1 cellular context compared by ENCODE assay signal in genomic region chr7:10973061-10973941, GRCh38.
TF ChIP-seq lines count a peak whose summit lies in the region.

A gene with protein sequence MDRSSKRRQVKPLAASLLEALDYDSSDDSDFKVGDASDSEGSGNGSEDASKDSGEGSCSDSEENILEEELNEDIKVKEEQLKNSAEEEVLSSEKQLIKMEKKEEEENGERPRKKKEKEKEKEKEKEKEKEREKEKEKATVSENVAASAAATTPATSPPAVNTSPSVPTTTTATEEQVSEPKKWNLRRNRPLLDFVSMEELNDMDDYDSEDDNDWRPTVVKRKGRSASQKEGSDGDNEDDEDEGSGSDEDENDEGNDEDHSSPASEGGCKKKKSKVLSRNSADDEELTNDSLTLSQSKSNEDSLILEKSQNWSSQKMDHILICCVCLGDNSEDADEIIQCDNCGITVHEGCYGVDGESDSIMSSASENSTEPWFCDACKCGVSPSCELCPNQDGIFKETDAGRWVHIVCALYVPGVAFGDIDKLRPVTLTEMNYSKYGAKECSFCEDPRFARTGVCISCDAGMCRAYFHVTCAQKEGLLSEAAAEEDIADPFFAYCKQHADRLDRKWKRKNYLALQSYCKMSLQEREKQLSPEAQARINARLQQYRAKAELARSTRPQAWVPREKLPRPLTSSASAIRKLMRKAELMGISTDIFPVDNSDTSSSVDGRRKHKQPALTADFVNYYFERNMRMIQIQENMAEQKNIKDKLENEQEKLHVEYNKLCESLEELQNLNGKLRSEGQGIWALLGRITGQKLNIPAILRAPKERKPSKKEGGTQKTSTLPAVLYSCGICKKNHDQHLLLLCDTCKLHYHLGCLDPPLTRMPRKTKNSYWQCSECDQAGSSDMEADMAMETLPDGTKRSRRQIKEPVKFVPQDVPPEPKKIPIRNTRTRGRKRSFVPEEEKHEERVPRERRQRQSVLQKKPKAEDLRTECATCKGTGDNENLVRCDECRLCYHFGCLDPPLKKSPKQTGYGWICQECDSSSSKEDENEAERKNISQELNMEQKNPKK (plus strand): TSS chr7:10973872. CDS start chr7:10974324, 452 bp downstream.

TF ChIP-seq in HepG2, 621 proteins besides CTCF, POLR2A, EP300 and RAD21 (continued from another document and continues in another):
- TF ChIP-seq ZNF18 (CRISPR knock-in tag; IDR thresholded peaks at IDR 0.05; ENCODE audit: insufficient replicate concordance): peak; percentile 41
- TF ChIP-seq ZZZ3 (CRISPR knock-in tag; IDR thresholded peaks at IDR 0.05; ENCODE audit: borderline replicate concordance): no peak
- no peak for TF ChIP-seq ZNF180 (CRISPR knock-in tag; IDR thresholded peaks at IDR 0.05; ENCODE audit: borderline replicate concordance, low read depth)
- TF ChIP-seq ARID4A (CRISPR knock-in tag; IDR thresholded peaks at IDR 0.05; ENCODE audit: borderline replicate concordance): peak; percentile 63; the same call in 1 of the 2 replicates
- TF ChIP-seq TFDP2 (CRISPR knock-in tag; IDR thresholded peaks at IDR 0.05): no peak; the same call in 1 of the 2 replicates
- TF ChIP-seq, protein P1, sequence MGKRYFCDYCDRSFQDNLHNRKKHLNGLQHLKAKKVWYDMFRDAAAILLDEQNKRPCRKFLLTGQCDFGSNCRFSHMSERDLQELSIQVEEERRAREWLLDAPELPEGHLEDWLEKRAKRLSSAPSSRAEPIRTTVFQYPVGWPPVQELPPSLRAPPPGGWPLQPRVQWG (CRISPR knock-in tag; IDR thresholded peaks at IDR 0.05; ENCODE audit: borderline replicate concordance, low read depth): no peak
- TF ChIP-seq, protein P2, sequence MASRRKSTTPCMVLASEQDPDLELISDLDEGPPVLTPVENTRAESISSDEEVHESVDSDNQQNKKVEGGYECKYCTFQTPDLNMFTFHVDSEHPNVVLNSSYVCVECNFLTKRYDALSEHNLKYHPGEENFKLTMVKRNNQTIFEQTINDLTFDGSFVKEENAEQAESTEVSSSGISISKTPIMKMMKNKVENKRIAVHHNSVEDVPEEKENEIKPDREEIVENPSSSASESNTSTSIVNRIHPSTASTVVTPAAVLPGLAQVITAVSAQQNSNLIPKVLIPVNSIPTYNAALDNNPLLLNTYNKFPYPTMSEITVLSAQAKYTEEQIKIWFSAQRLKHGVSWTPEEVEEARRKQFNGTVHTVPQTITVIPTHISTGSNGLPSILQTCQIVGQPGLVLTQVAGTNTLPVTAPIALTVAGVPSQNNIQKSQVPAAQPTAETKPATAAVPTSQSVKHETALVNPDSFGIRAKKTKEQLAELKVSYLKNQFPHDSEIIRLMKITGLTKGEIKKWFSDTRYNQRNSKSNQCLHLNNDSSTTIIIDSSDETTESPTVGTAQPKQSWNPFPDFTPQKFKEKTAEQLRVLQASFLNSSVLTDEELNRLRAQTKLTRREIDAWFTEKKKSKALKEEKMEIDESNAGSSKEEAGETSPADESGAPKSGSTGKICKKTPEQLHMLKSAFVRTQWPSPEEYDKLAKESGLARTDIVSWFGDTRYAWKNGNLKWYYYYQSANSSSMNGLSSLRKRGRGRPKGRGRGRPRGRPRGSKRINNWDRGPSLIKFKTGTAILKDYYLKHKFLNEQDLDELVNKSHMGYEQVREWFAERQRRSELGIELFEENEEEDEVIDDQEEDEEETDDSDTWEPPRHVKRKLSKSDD (CRISPR knock-in tag; IDR thresholded peaks at IDR 0.05; ENCODE audit: low read depth): no peak
- no peak; the same call in 1 of the 2 replicates for TF ChIP-seq ZNF619 (CRISPR knock-in tag; IDR thresholded peaks at IDR 0.05)
- no peak for TF ChIP-seq MIXL1 (CRISPR knock-in tag; IDR thresholded peaks at IDR 0.05)
- no peak for TF ChIP-seq HNRNPL (IDR thresholded peaks at IDR 0.05; ENCODE audit: low read depth, low read length)
- TF ChIP-seq, protein P3, sequence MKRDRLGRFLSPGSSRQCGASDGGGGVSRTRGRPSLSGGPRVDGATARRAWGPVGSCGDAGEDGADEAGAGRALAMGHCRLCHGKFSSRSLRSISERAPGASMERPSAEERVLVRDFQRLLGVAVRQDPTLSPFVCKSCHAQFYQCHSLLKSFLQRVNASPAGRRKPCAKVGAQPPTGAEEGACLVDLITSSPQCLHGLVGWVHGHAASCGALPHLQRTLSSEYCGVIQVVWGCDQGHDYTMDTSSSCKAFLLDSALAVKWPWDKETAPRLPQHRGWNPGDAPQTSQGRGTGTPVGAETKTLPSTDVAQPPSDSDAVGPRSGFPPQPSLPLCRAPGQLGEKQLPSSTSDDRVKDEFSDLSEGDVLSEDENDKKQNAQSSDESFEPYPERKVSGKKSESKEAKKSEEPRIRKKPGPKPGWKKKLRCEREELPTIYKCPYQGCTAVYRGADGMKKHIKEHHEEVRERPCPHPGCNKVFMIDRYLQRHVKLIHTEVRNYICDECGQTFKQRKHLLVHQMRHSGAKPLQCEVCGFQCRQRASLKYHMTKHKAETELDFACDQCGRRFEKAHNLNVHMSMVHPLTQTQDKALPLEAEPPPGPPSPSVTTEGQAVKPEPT (CRISPR knock-in tag; IDR thresholded peaks at IDR 0.05; ENCODE audit: low read depth): no peak; the same call in 1 of the 2 replicates
- peak; percentile 33; the same call in 1 of the 2 replicates for TF ChIP-seq ARNTL (CRISPR knock-in tag; IDR thresholded peaks at IDR 0.05)
- no peak for TF ChIP-seq SETDB1 (CRISPR knock-in tag; IDR thresholded peaks at IDR 0.05; ENCODE audit: borderline replicate concordance)
- peak; percentile 26; the same call in 1 of the 2 replicates for TF ChIP-seq ZNF543 (CRISPR knock-in tag; IDR thresholded peaks at IDR 0.05)
- TF ChIP-seq ZNF704 (CRISPR knock-in tag; IDR thresholded peaks at IDR 0.05; ENCODE audit: borderline replicate concordance): no peak
- peak; percentile 57 for TF ChIP-seq CREB1 (IDR thresholded peaks at IDR 0.05)
- TF ChIP-seq CREB1 (CRISPR knock-in tag; IDR thresholded peaks at IDR 0.05): peak; percentile 86
- 0 out of 2 replicates have a peak, but pooled peaks have one; percentile 37 for TF ChIP-seq ZNF839 (CRISPR knock-in tag; IDR thresholded peaks at IDR 0.05; ENCODE audit: borderline replicate concordance)
- peak; percentile 63 for TF ChIP-seq CREM (IDR thresholded peaks at IDR 0.05)
- TF ChIP-seq CREM (CRISPR knock-in tag; IDR thresholded peaks at IDR 0.05): no peak
- TF ChIP-seq NBN (conservative IDR thresholded peaks at IDR 0.05): no peak
- TF ChIP-seq ZBTB7B (CRISPR knock-in tag; IDR thresholded peaks at IDR 0.05): 0 out of 2 replicates have a peak, but pooled peaks have one; percentile 41
- TF ChIP-seq CCAR2 (optimal IDR thresholded peaks at IDR 0.05; ENCODE audit: low read depth, low read length): no peak
- no peak for TF ChIP-seq RCOR2 (CRISPR knock-in tag; IDR thresholded peaks at IDR 0.05)
- TF ChIP-seq, protein P4, sequence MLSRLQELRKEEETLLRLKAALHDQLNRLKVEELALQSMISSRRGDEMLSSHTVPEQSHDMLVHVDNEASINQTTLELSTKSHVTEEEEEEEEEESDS (CRISPR knock-in tag; IDR thresholded peaks at IDR 0.05; ENCODE audit: borderline replicate concordance): no peak
- no peak for TF ChIP-seq ZNF260 (CRISPR knock-in tag; IDR thresholded peaks at IDR 0.05; ENCODE audit: borderline replicate concordance, low read depth)
- TF ChIP-seq, protein P5, sequence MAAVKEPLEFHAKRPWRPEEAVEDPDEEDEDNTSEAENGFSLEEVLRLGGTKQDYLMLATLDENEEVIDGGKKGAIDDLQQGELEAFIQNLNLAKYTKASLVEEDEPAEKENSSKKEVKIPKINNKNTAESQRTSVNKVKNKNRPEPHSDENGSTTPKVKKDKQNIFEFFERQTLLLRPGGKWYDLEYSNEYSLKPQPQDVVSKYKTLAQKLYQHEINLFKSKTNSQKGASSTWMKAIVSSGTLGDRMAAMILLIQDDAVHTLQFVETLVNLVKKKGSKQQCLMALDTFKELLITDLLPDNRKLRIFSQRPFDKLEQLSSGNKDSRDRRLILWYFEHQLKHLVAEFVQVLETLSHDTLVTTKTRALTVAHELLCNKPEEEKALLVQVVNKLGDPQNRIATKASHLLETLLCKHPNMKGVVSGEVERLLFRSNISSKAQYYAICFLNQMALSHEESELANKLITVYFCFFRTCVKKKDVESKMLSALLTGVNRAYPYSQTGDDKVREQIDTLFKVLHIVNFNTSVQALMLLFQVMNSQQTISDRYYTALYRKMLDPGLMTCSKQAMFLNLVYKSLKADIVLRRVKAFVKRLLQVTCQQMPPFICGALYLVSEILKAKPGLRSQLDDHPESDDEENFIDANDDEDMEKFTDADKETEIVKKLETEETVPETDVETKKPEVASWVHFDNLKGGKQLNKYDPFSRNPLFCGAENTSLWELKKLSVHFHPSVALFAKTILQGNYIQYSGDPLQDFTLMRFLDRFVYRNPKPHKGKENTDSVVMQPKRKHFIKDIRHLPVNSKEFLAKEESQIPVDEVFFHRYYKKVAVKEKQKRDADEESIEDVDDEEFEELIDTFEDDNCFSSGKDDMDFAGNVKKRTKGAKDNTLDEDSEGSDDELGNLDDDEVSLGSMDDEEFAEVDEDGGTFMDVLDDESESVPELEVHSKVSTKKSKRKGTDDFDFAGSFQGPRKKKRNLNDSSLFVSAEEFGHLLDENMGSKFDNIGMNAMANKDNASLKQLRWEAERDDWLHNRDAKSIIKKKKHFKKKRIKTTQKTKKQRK (IDR thresholded peaks at IDR 0.05; ENCODE audit: low read length): no peak
- TF ChIP-seq, protein P6, sequence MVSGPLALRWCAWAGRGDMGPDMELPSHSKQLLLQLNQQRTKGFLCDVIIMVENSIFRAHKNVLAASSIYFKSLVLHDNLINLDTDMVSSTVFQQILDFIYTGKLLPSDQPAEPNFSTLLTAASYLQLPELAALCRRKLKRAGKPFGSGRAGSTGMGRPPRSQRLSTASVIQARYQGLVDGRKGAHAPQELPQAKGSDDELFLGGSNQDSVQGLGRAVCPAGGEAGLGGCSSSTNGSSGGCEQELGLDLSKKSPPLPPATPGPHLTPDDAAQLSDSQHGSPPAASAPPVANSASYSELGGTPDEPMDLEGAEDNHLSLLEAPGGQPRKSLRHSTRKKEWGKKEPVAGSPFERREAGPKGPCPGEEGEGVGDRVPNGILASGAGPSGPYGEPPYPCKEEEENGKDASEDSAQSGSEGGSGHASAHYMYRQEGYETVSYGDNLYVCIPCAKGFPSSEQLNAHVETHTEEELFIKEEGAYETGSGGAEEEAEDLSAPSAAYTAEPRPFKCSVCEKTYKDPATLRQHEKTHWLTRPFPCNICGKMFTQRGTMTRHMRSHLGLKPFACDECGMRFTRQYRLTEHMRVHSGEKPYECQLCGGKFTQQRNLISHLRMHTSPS (CRISPR knock-in tag; IDR thresholded peaks at IDR 0.05; ENCODE audit: low read depth): no peak
- no peak for TF ChIP-seq ZFP90 (CRISPR knock-in tag; IDR thresholded peaks at IDR 0.05; ENCODE audit: borderline replicate concordance)
- no peak for TF ChIP-seq MAFK (conservative IDR thresholded peaks at IDR 0.05 in 1 of 2, IDR thresholded peaks at IDR 0.05 in 1 of 2; ENCODE audit: low read length in 2 of 2)
- 0 out of 2 replicates have a peak, but pooled peaks have one; percentile 18 for TF ChIP-seq RFX5 (IDR thresholded peaks at IDR 0.05; ENCODE audit: low read depth, low read length)
- no peak for TF ChIP-seq ZFP1 (CRISPR knock-in tag; IDR thresholded peaks at IDR 0.05)
- no peak for TF ChIP-seq MATR3 (CRISPR knock-in tag; IDR thresholded peaks at IDR 0.05)
- no peak for TF ChIP-seq AKAP8 (CRISPR knock-in tag; IDR thresholded peaks at IDR 0.05)
